17 cellular contexts compared by ENCODE assay signal in the genomic region with DNA sequence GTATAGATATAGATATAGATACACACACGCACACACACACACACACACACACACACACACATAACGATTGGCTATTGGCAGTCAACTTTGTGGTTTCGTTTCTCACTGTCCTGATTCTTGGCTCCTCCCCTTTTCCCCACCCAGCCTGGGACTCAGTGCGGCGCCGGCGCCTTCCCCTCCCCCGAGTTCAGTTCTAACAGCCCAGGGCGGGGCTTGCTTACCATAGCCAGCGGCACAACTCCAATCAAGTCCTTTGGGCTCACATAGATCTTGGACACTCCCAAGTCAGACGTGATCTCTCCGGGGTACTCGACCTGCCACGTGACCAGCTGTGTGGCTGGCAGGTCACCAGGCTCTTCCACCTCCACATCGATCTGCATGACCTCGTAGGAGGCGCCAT.
DNase-seq lines count a peak whose midpoint lies in the region; ATAC-seq and TF ChIP-seq lines count a peak whose summit lies in the region.
"Had no signal": no experiment of that assay in that cellular context is flagged by ENCODE, and none has a peak within 500 bp of the region (broad histone marks: within the 10 kb centered on the region; RNA-seq: fewer than 3 reads in every experiment).

No MANE protein-coding gene starts in this region.

- peaks cover 1% of the 10 kb centered on the region for H3K36me3 Mint-ChIP-seq in neural progenitor cell
- H3K36me3 Mint-ChIP-seq: CD8-positive, alpha-beta memory T cell had no signal

- peak overlapping the region; percentile 79 for H3K27ac Mint-ChIP-seq in neural progenitor cell
- H3K27ac Mint-ChIP-seq: CD8-positive, alpha-beta memory T cell had no signal

- WGBS in heart right ventricle, 2 donors = 88% methylated on average over 17 of the region's 17 CpGs

- intact Hi-C loops in left ventricle myocardium superior (cut with micrococcal nuclease) (no loop called here), heart right ventricle (cut with DNase I) (no loop called here)

- peaks cover 23% of the 10 kb centered on the region for H3K4me1 Mint-ChIP-seq in neural progenitor cell
- H3K4me1 Mint-ChIP-seq: CD8-positive, alpha-beta memory T cell had no signal

- H3K9ac ChIP-seq in neural progenitor cell (no peak overlapping the region), MM.1S (ENCODE audit: low read length) (no peak overlapping the region)
- H3K9ac ChIP-seq: BLaER1 had no signal

- H3K27me3 Mint-ChIP-seq in neural progenitor cell (ENCODE audit: insufficient read depth, low read depth) = peaks cover 2% of the 10 kb centered on the region
- H3K27me3 Mint-ChIP-seq: CD8-positive, alpha-beta memory T cell had no signal

- H2AFZ ChIP-seq in neural progenitor cell (replicated peaks) (no peak overlapping the region), MM.1S (ENCODE audit: low read length) (no peak overlapping the region)

- ATAC-seq in left ventricle myocardium superior (no peak), heart right ventricle (no peak)
- ATAC-seq: HCT116 had no signal

- H3K9me3 Mint-ChIP-seq in neural progenitor cell = peaks cover 8% of the 10 kb centered on the region

- no peaks in the 10 kb centered on the region for H3K9me2 ChIP-seq in MM.1S (replicated peaks; ENCODE audit: insufficient read depth, low read length)

- H3K4me3 ChIP-seq in heart right ventricle (no peak overlapping the region), neural progenitor cell (no peak overlapping the region), MM.1S (ENCODE audit: low read length) (no peak overlapping the region)
- H3K4me3 ChIP-seq: BLaER1 had no signal

- H3F3A ChIP-seq in neural progenitor cell (ENCODE audit: low read depth) (peaks cover 14% of the 10 kb centered on the region), MM.1S (ENCODE audit: insufficient read depth, low read length) (no peaks in the 10 kb centered on the region)

- DNase-seq in left ventricle myocardium superior (peak; percentile 28), heart right ventricle (no peak), SW480 (ENCODE audit: low spot score) (peak; percentile 4), neural progenitor cell (ENCODE audit: low spot score) (no peak), cortex of kidney (lab: John Stamatoyannopoulos, UW) (no peak), MM.1S (no peak), cerebellar cortex (ENCODE audit: low spot score) (no peak), NOMO-1 treated with dmso at 0.1 percent for 144 hours (lab: John Stamatoyannopoulos, UW; ENCODE audit: unreplicated experiment) (no peak)
- DNase-seq: AML-193; Caco-2; CD8-positive, alpha-beta memory T cell; DMS79; EL; GDM1 had no signal

- H3K4me1 ChIP-seq in heart right ventricle = no peaks in the 10 kb centered on the region
- peaks cover 18% of the 10 kb centered on the region for H3K4me1 ChIP-seq in neural progenitor cell
- H3K4me1 ChIP-seq in MM.1S (ENCODE audit: low read length) = no peaks in the 10 kb centered on the region
- H3K4me1 ChIP-seq: BLaER1, Caco-2 had no signal

- H4K20me1 ChIP-seq in neural progenitor cell (ENCODE audit: low read depth) (no peaks in the 10 kb centered on the region), MM.1S (ENCODE audit: insufficient read depth, low read length) (no peaks in the 10 kb centered on the region)
- H4K20me1 ChIP-seq: BLaER1 had no signal

- TF ChIP-seq CTCF in heart right ventricle (IDR thresholded peaks at IDR 0.05) (no peak), neural progenitor cell (IDR thresholded peaks at IDR 0.05) (no peak), MM.1S (IDR thresholded peaks at IDR 0.05; ENCODE audit: low read length) (no peak)

- H3K27me3 ChIP-seq in heart right ventricle (no peaks in the 10 kb centered on the region), neural progenitor cell (no peaks in the 10 kb centered on the region), MM.1S (replicated peaks; ENCODE audit: insufficient read depth, low read length) (no peaks in the 10 kb centered on the region)
- H3K27me3 ChIP-seq: BLaER1 had no signal

- H3K4me2 ChIP-seq in neural progenitor cell (no peak overlapping the region), MM.1S (ENCODE audit: low read depth, low read length) (no peak overlapping the region)
- H3K4me2 ChIP-seq: BLaER1 had no signal

- H3K36me3 ChIP-seq in heart right ventricle (no peaks in the 10 kb centered on the region), neural progenitor cell (no peaks in the 10 kb centered on the region), MM.1S (replicated peaks; ENCODE audit: insufficient read depth, low read length) (no peaks in the 10 kb centered on the region)
- H3K36me3 ChIP-seq: BLaER1 had no signal

- peaks cover 0 to 66% (median 0%) of the 10 kb centered on the region in 11 donors for H3K9me3 ChIP-seq in heart right ventricle
- no peaks in the 10 kb centered on the region for H3K9me3 ChIP-seq in neural progenitor cell (ENCODE audit: low read depth)
- H3K9me3 ChIP-seq in MM.1S (replicated peaks; ENCODE audit: insufficient read depth, low read length) = no peaks in the 10 kb centered on the region
- H3K9me3 ChIP-seq: Caco-2 had no signal

- H3K4me3 Mint-ChIP-seq in neural progenitor cell = no peak overlapping the region
- H3K4me3 Mint-ChIP-seq: CD8-positive, alpha-beta memory T cell had no signal

- H3K79me2 ChIP-seq in neural progenitor cell (ENCODE audit: low read depth) = no peaks in the 10 kb centered on the region
- no peaks in the 10 kb centered on the region for H3K79me2 ChIP-seq in MM.1S (ENCODE audit: low read length)

- H3K27ac ChIP-seq in heart right ventricle = no peak overlapping the region
- H3K27ac ChIP-seq in neural progenitor cell = no peak overlapping the region
- no peak overlapping the region for H3K27ac ChIP-seq in MM.1S (ENCODE audit: low read length)
- H3K27ac ChIP-seq: 22Rv1, BLaER1 had no signal

Comparison
In these comparisons a context has a peak if more than half of its experiments do, and no peak if none do; other contexts are left out.
1. DNase-seq: peak in left ventricle myocardium superior (single experiment) and SW480 (single experiment); none in heart right ventricle (0 of 2), neural progenitor cell (single experiment), cortex of kidney (single experiment), MM.1S (single experiment), cerebellar cortex (single experiment) and NOMO-1 treated with dmso at 0.1 percent for 144 hours (single experiment).